In genomic region chr10:12346707-12347106, GRCh38 we compare ENCODE assay signal across 19 cellular contexts. TPM values are rescaled to one million over a fixed set of nuclear protein-coding genes. Genes with fewer than 3 reads are reported as not detected.
DNase-seq lines count a peak whose midpoint lies in the region; ATAC-seq, FAIRE-seq and TF ChIP-seq lines count a peak whose summit lies in the region.
"Had no signal": no experiment of that assay in that cellular context is flagged by ENCODE, and none has a peak within 500 bp of the region (broad histone marks: within the 10 kb centered on the region; RNA-seq: fewer than 3 reads in every experiment).

No MANE protein-coding gene starts in this region.

- H4K20me1 ChIP-seq in SU-DHL-6 (ENCODE audit: low read depth, low read length) (no peaks in the 10 kb centered on the region), H1 (replicated peaks in 1 of 2; ENCODE audit: control insufficient read depth in 1 of 2, insufficient read depth in 2 of 2, low read length in 2 of 2) (peaks cover 0 to 3% of the 10 kb centered on the region in 2 experiments)

- TF ChIP-seq POLR2A in H1 (IDR thresholded peaks at IDR 0.05; ENCODE audit: control extremely low read depth in 1 of 2, low read depth in 2 of 2, low read length in 2 of 2), result no peak

- H3K4me1 Mint-ChIP-seq in neural crest cell, result peaks cover 17% of the 10 kb centered on the region
- peaks cover 10% of the 10 kb centered on the region for H3K4me1 Mint-ChIP-seq in endothelial cell (ENCODE audit: unreplicated experiment)
- H3K4me1 Mint-ChIP-seq in osteocyte (ENCODE audit: unreplicated experiment), result peaks cover 28% of the 10 kb centered on the region

- WGBS in H1 (ENCODE audit: extremely low coverage in 1 of 2, insufficient coverage in 1 of 2, insufficient read length in 1 of 2, insufficient replicate concordance in 2 of 2, low coverage in 1 of 2, low lambda C conversion rate in 2 of 2, missing lambda C conversion rate in 1 of 2), 2 experiments, result 91% methylated on average over 10 of the region's 10 CpGs; no CpG with 5 or more reads in 1 of the 2 experiments

- H2BK12ac ChIP-seq in H1 (ENCODE audit: low read depth, low read length), result no peak overlapping the region

- CTCF ChIA-PET in HEK293 (lab: Yijun Ruan, JAX) (interaction anchor here (0.9 to 1.2 kb wide), 2 partner anchors 9 to 54 kb away, joined by 3 to 4 read pairs; no protein-coding TSS in a partner anchor), H1 (lab: Charles Lee; ENCODE audit: partially characterized antibody) (interaction anchor here (0.6 to 3.6 kb wide), 6 partner anchors 8 to 310 kb away, joined by 3 to 15 read pairs (median 3); no protein-coding TSS in a partner anchor)

- H3K9me3 ChIP-seq in HEK293 (ENCODE audit: control insufficient read depth, insufficient read depth, low read depth, low read length) (no peaks in the 10 kb centered on the region), SU-DHL-6 (ENCODE audit: insufficient read depth, low read length) (no peaks in the 10 kb centered on the region; the same call in 1 of the 2 replicates), H1 (ENCODE audit: insufficient read depth in 2 of 2, low read depth in 1 of 2, low read length in 1 of 2) (no peaks in the 10 kb centered on the region)
- H3K9me3 ChIP-seq: BE2C, Caco-2, HAP-1 had no signal

- no peak overlapping the region for H3K27ac ChIP-seq in HEK293 (ENCODE audit: extremely low read depth, low read depth, low read length)
- peak overlapping the region; percentile 94 for H3K27ac ChIP-seq in SU-DHL-6 (ENCODE audit: low read depth, low read length)
- no peak overlapping the region for H3K27ac ChIP-seq in H1 (ENCODE audit: low read depth, low read length)
- H3K27ac ChIP-seq: HL-60 had no signal

- H3K23me2 ChIP-seq in H1 (ENCODE audit: low read depth, low read length), result peaks cover 11% of the 10 kb centered on the region

- H3K56ac ChIP-seq in H1 (replicated peaks; ENCODE audit: insufficient read length, low read depth, low read length), result no peak overlapping the region

- H4K8ac ChIP-seq in H1 (ENCODE audit: extremely low read depth, insufficient read depth, low read length), result no peak overlapping the region

- POLR2A ChIA-PET in HEK293 (lab: Yijun Ruan, JAX) (interaction anchor here (1.6 kb wide), 1 partner anchor 12 kb away, joined by 4 read pairs; no protein-coding TSS in a partner anchor), H1 (lab: Charles Lee; ENCODE audit: partially characterized antibody) (no interaction called here)

- DNase-seq in H1 (ENCODE audit: low read depth in 1 of 2, low spot score in 2 of 2) (no peak), neural crest cell (ENCODE audit: low read depth, low spot score) (no peak), endothelial cell (ENCODE audit: low spot score) (no peak), osteocyte (ENCODE audit: extremely low spot score, unreplicated experiment) (no peak)
- DNase-seq: ACHN; BE2C; C1 segment of cervical spinal cord; Caco-2; CD4-positive, CD25-positive, alpha-beta regulatory T cell had no signal

- H3K27me3 Mint-ChIP-seq in neural crest cell (ENCODE audit: low read depth), result peaks cover 40% of the 10 kb centered on the region
- peaks cover 16% of the 10 kb centered on the region for H3K27me3 Mint-ChIP-seq in endothelial cell (ENCODE audit: unreplicated experiment)
- no peaks in the 10 kb centered on the region for H3K27me3 Mint-ChIP-seq in osteocyte (ENCODE audit: unreplicated experiment)

- peaks cover 69% of the 10 kb centered on the region for H3F3A ChIP-seq in SU-DHL-6 (ENCODE audit: insufficient read depth)

- no peak overlapping the region for H2AFZ ChIP-seq in SU-DHL-6 (ENCODE audit: low read depth, low read length, severe bottlenecking)
- H2AFZ ChIP-seq in H1 (ENCODE audit: low read length), result no peak overlapping the region

- H2AK5ac ChIP-seq in H1 (ENCODE audit: low read depth, low read length), result no peak overlapping the region

- H2BK20ac ChIP-seq in H1 (ENCODE audit: low read length), result no peak overlapping the region; the same call in 1 of the 2 replicates

- H3K9me3 Mint-ChIP-seq in neural crest cell (no peaks in the 10 kb centered on the region), endothelial cell (ENCODE audit: unreplicated experiment) (no peaks in the 10 kb centered on the region), osteocyte (ENCODE audit: unreplicated experiment) (peaks cover 9% of the 10 kb centered on the region)

- no peak overlapping the region for H3K4ac ChIP-seq in H1 (replicated peaks; ENCODE audit: insufficient read length, low read depth, low read length)

- TF ChIP-seq CTCF in HEK293 (tag by site-specific recombination; IDR thresholded peaks at IDR 0.05) (no peak), SU-DHL-6 (IDR thresholded peaks at IDR 0.05; ENCODE audit: insufficient read depth, low read length, poor library complexity, severe bottlenecking) (no peak), H1 (IDR thresholded peaks at IDR 0.05; ENCODE audit: control extremely low read depth in 1 of 3, insufficient read depth in 1 of 3, low read depth in 1 of 3, low read length in 3 of 3) (no peak), neural crest cell (conservative IDR thresholded peaks at IDR 0.05) (no peak), endothelial cell (IDR thresholded peaks at IDR 0.05; ENCODE audit: unreplicated experiment) (no peak), osteocyte (IDR thresholded peaks at IDR 0.05) (no peak)

- H3K9me2 ChIP-seq in SU-DHL-6 (replicated peaks; ENCODE audit: insufficient read depth, low read length), result no peaks in the 10 kb centered on the region

- peak overlapping the region; percentile 40 for H4K91ac ChIP-seq in H1 (replicated peaks; ENCODE audit: insufficient read length, low read length)

- H3K27me3 ChIP-seq in SU-DHL-6 (ENCODE audit: low read length) (no peaks in the 10 kb centered on the region), H1 (replicated peaks in 1 of 4; ENCODE audit: control insufficient read depth in 3 of 4, extremely low read depth in 1 of 4, insufficient read depth in 3 of 4, low read length in 3 of 4) (peaks cover 0 to 27% (median 23%) of the 10 kb centered on the region in 4 experiments; a peak in 6 of 7 replicates)
- H3K27me3 ChIP-seq: BE2C had no signal

- H3K4me1 ChIP-seq in HEK293 (ENCODE audit: control insufficient read depth, insufficient read depth, low read length) (no peaks in the 10 kb centered on the region; the same call in 1 of the 2 replicates), H1 (replicated peaks in 1 of 4; ENCODE audit: control insufficient read depth in 3 of 4, insufficient read depth in 4 of 4, low read length in 3 of 4) (peaks cover 0 to 21% (median 9%) of the 10 kb centered on the region in 4 experiments; a peak in 6 of 7 replicates)
- H3K4me1 ChIP-seq: BE2C had no signal

- no peak overlapping the region for H3K27ac Mint-ChIP-seq in neural crest cell (ENCODE audit: unreplicated experiment)
- no peak overlapping the region for H3K27ac Mint-ChIP-seq in endothelial cell (ENCODE audit: unreplicated experiment)
- H3K27ac Mint-ChIP-seq in osteocyte (ENCODE audit: unreplicated experiment), result no peak overlapping the region

- H3K14ac ChIP-seq in H1 (ENCODE audit: insufficient read length), result no peak overlapping the region

- no peak overlapping the region for H2BK120ac ChIP-seq in H1 (replicated peaks; ENCODE audit: low read depth, low read length)

- H3K4me3 Mint-ChIP-seq in neural crest cell, result peak overlapping the region; percentile 2
- no peak overlapping the region for H3K4me3 Mint-ChIP-seq in endothelial cell (ENCODE audit: unreplicated experiment)
- H3K4me3 Mint-ChIP-seq in osteocyte (ENCODE audit: unreplicated experiment), result no peak overlapping the region

- H3K79me2 ChIP-seq in SU-DHL-6 (ENCODE audit: insufficient read depth, low read length) (peaks cover 21% of the 10 kb centered on the region), H1 (ENCODE audit: control insufficient read depth in 1 of 2, insufficient read depth in 2 of 2, low read length in 2 of 2) (peaks cover 0 to 4% of the 10 kb centered on the region in 2 experiments; a peak in 2 of 4 replicates)

- no peak overlapping the region for H4K5ac ChIP-seq in H1 (ENCODE audit: insufficient read length, low read depth, low read length)

- H2BK15ac ChIP-seq in H1 (ENCODE audit: low read length), result no peak overlapping the region

- no peak overlapping the region for H2BK5ac ChIP-seq in H1 (ENCODE audit: low read depth, low read length)

- no peak for ATAC-seq in GM21576 (IDR thresholded peaks at IDR 0.05; ENCODE audit: unreplicated experiment)
- ATAC-seq: K562 had no signal

- H3K4me2 ChIP-seq in SU-DHL-6 (ENCODE audit: low read depth, low read length, poor library complexity, severe bottlenecking) (no peak overlapping the region), H1 (ENCODE audit: insufficient read depth in 1 of 2, low read depth in 2 of 2, low read length in 2 of 2) (no peak overlapping the region)

- H3K9ac ChIP-seq in SU-DHL-6 (ENCODE audit: low read length) (no peak overlapping the region), H1 (replicated peaks in 1 of 4; ENCODE audit: extremely low read depth in 1 of 4, low read depth in 3 of 4, low read length in 3 of 4) (no peak overlapping the region)

- H3K79me1 ChIP-seq in H1 (ENCODE audit: low read depth, low read length), result no peaks in the 10 kb centered on the region

- H3K36me3 Mint-ChIP-seq in neural crest cell (ENCODE audit: low read depth), result no peaks in the 10 kb centered on the region
- H3K36me3 Mint-ChIP-seq in endothelial cell (ENCODE audit: low read depth, unreplicated experiment), result peaks cover 4% of the 10 kb centered on the region
- H3K36me3 Mint-ChIP-seq in osteocyte (ENCODE audit: unreplicated experiment), result peaks cover 4% of the 10 kb centered on the region
- H3K36me3 Mint-ChIP-seq: CD4-positive, CD25-positive, alpha-beta regulatory T cell had no signal

- no peak overlapping the region for H3K23ac ChIP-seq in H1 (ENCODE audit: insufficient read length)

- H3K4me3 ChIP-seq in HEK293 (ENCODE audit: low read depth, low read length) (no peak overlapping the region), SU-DHL-6 (ENCODE audit: insufficient read depth, low read length, poor library complexity, severe bottlenecking) (no peak overlapping the region), H1 (ENCODE audit: extremely low read depth in 1 of 4, insufficient read depth in 2 of 4, low read depth in 3 of 4, low read length in 4 of 4) (no peak overlapping the region)
- H3K4me3 ChIP-seq: HAP-1, K562 had no signal

- FAIRE-seq in H1 (lab: Jason Lieb, UNC), result no peak
- FAIRE-seq: A204.1, D721Med, G401.6, GM18507, K562 had no signal

- no peak overlapping the region for H3K18ac ChIP-seq in H1 (ENCODE audit: extremely low read depth, low read length)

- H3K36me3 ChIP-seq in HEK293 (ENCODE audit: control insufficient read depth in 2 of 2, insufficient read depth in 1 of 2, low read length in 2 of 2) (no peaks in the 10 kb centered on the region), SU-DHL-6 (ENCODE audit: low read length) (peaks cover 3% of the 10 kb centered on the region; the same call in 1 of the 2 replicates), H1 (ENCODE audit: control insufficient read depth in 2 of 4, insufficient read depth in 4 of 4, low read length in 3 of 4) (no peaks in the 10 kb centered on the region)
- H3K36me3 ChIP-seq: BE2C, HAP-1 had no signal

- TF ChIP-seq EP300 in H1 (IDR thresholded peaks at IDR 0.05; ENCODE audit: borderline replicate concordance in 1 of 2, low read depth in 2 of 2, low read length in 2 of 2), result no peak

- TF ChIP-seq RAD21 in H1 (IDR thresholded peaks at IDR 0.05 in 1 of 2, conservative IDR thresholded peaks at IDR 0.05 in 1 of 2; ENCODE audit: low read depth in 2 of 2, low read length in 2 of 2), result no peak

RNA-seq across cellular contexts. Expression of gene CAMK1D, which starts 2.6 kb away (rescaled TPM):
- total RNA-seq in H1 (2021; fragmentation: NEBNext Ultra II Directional; extraction: Animal tissue kit (Norgen Biotek cat#: 25700)), result 8.9 and 10.6 TPM in 2 replicates
- 3.5 and 3.6 TPM in 2 replicates for polyA plus RNA-seq in H1 (2011; rRNA removed)
- polyA plus RNA-seq in H1 (2011; cell fraction: cytosol; rRNA removed), result 4.5 TPM
- 4.1 TPM for polyA plus RNA-seq in H1 (2011; cell fraction: nucleus; rRNA removed)
- polyA plus RNA-seq in H1 (2012, experiment 1 of 2), result 6.4 to 8.3 TPM (median 6.7 TPM) in 4 replicates
- 2.7 TPM for polyA plus RNA-seq in H1 (2012, experiment 2 of 2)
- 4.8 TPM for polyA plus RNA-seq in H1 (2013, experiment 1 of 2)
- 4.6 TPM for polyA plus RNA-seq in H1 (2013, experiment 2 of 2)
- polyA minus RNA-seq in H1 (2011; rRNA and poly(A)+ RNA removed), result 6.3 and 6.8 TPM in 2 replicates
- 4.6 TPM for polyA minus RNA-seq in H1 (2011; cell fraction: cytosol; rRNA and poly(A)+ RNA removed)
- polyA minus RNA-seq in H1 (2011; cell fraction: nucleus; rRNA and poly(A)+ RNA removed), result 4.8 TPM
- 6.4 and 6.5 TPM in 2 replicates for total RNA-seq in neural crest cell
- total RNA-seq in endothelial cell (ENCODE audit: unreplicated experiment), result 4.1 TPM
- total RNA-seq in osteocyte, result 13.7 and 15.8 TPM in 2 replicates
